In genomic region chr17:48559609-48560451, GRCh38 we compare ENCODE assay signal across 1 cellular context.
TF ChIP-seq lines count a peak whose summit lies in the region.

No MANE protein-coding gene starts in this region.

TF ChIP-seq in SK-N-SH treated with all-trans-retinoic acid at 6 μM for 48 hours, 23 proteins besides CTCF, POLR2A, EP300 and RAD21 (continued from another document):
- TF ChIP-seq CSRNP3 (CRISPR knock-in tag; IDR thresholded peaks at IDR 0.05) (no peak), ZNF565 (CRISPR knock-in tag; conservative IDR thresholded peaks at IDR 0.05; ENCODE audit: low read depth) (no peak), ZFP30 (CRISPR knock-in tag; IDR thresholded peaks at IDR 0.05) (no peak), TCF4 (CRISPR knock-in tag; IDR thresholded peaks at IDR 0.05; ENCODE audit: borderline replicate concordance) (no peak)
- TF ChIP-seq, protein P1, sequence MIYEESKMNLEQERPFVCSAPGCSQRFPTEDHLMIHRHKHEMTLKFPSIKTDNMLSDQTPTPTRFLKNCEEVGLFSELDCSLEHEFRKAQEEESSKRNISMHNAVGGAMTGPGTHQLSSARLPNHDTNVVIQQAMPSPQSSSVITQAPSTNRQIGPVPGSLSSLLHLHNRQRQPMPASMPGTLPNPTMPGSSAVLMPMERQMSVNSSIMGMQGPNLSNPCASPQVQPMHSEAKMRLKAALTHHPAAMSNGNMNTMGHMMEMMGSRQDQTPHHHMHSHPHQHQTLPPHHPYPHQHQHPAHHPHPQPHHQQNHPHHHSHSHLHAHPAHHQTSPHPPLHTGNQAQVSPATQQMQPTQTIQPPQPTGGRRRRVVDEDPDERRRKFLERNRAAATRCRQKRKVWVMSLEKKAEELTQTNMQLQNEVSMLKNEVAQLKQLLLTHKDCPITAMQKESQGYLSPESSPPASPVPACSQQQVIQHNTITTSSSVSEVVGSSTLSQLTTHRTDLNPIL (CRISPR knock-in tag; IDR thresholded peaks at IDR 0.05; ENCODE audit: low read depth), result no peak
